In genomic region chr1:11833900-11834299, GRCh38 we compare ENCODE assay signal across 2 cellular contexts.
A peak's percentile ranks its signal among the peaks of the same experiment; 100 is the strongest.
TF ChIP-seq lines count a peak whose summit lies in the region.

No MANE protein-coding gene starts in this region.

TF ChIP-seq in K562, 482 proteins besides CTCF, POLR2A, EP300 and RAD21:
- 0 out of 2 replicates have a peak, but pooled peaks have one; percentile 29 for TF ChIP-seq ZNF143 (CRISPR knock-in tag; IDR thresholded peaks at IDR 0.05)
- TF ChIP-seq SMARCE1 (IDR thresholded peaks at IDR 0.05): no peak

TF ChIP-seq in HEK293T, 16 proteins besides CTCF, POLR2A, EP300 and RAD21 (continued from another document):
- TF ChIP-seq PKNOX1 (IDR thresholded peaks at IDR 0.05) (no peak), LEF1 (IDR thresholded peaks at IDR 0.05; ENCODE audit: borderline replicate concordance) (no peak), SUZ12 (IDR thresholded peaks at IDR 0.05) (no peak)
